Comparison of ENCODE assay signal across 8 cellular contexts in the genomic region with DNA sequence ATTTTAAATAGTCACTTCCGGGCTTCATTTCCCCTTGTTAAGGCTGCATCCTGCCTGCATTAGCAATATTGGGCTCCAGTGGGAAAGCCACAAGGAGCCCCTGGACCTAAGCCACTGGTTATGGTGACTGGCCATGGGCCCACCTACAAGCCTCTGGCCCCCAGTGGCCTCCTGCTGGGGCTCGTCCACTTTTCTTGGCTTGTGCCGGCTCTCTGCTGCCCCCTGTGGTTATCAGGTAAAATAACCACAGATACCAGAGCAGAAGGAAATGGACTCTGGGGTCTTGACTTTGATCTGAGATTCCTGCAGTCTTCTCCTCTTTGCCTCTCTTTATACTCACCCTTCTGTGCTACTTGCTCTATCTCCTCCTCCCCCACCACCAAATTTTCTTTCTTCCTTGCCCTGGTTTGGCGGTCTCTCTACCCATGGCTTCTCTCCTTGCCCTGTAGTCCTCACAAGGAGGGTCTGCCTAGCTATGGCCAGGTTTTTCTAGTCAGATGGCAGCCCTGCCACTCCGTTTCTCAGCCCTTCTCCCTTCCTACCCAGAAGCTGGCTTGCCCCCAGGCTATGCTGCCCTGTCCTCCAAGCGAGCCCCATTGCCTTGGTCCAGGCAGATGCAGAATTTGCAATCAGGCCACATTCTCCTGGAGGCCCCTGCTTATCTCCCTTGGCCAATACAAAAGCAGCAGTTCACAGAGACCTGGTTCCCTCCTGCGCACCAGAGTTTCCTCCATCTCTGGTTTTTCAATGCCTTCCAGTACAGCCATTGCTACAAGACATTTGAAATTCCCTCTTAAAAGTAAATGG.
DNase-seq lines count a peak whose midpoint lies in the region; ATAC-seq lines count a peak whose summit lies in the region.

No MANE protein-coding gene starts in this region.

- intact Hi-C loops in right cardiac atrium (cut with DNase I) = no loop called here

- H3K4me1 ChIP-seq in right cardiac atrium (ENCODE audit: control insufficient read depth, insufficient read depth, low read length) = peaks cover 7% of the 10 kb centered on the region

- H3K27ac ChIP-seq in right cardiac atrium (ENCODE audit: low read length) = no peak overlapping the region

- no peak overlapping the region for H3K4me3 ChIP-seq in right cardiac atrium (ENCODE audit: low read length)

- no peaks in the 10 kb centered on the region for H3K27me3 ChIP-seq in right cardiac atrium (ENCODE audit: control insufficient read depth, insufficient read depth)

- DNase-seq in NCI-H524 (lab: John Stamatoyannopoulos, UW) (peak; percentile 9 to 29), NCI-H524 treated with DMSO at 0.1 percent for 48 hours (lab: John Stamatoyannopoulos, UW) (no peak), LoVo (ENCODE audit: low spot score) (peak; percentile 25), right cardiac atrium (peak; percentile 47 to 71 (median 70)), medulla oblongata (ENCODE audit: extremely low spot score) (no peak), NCI-H2107 treated with DMSO at 0.1 percent for 48 hours (lab: John Stamatoyannopoulos, UW; ENCODE audit: unreplicated experiment) (no peak)
- DNase-seq in activated gamma-delta T cell treated with anti-CD3 and anti-CD28 coated beads, Interleukin-2, amount 50 U/mL, for 16 hours (ENCODE audit: low read depth) = peak; percentile 9
- DNase-seq in stimulated activated CD4-positive, alpha-beta T cell treated with anti-CD3 and anti-CD28 coated beads, Interleukin-4, amount 100 ng/mL, for 1 hour = peak; percentile 8

- ATAC-seq in right cardiac atrium = peak; percentile 20 to 39

- 57% methylated on average over 7 of the region's 7 CpGs for WGBS in right cardiac atrium

- H3K9me3 ChIP-seq in right cardiac atrium (ENCODE audit: control insufficient read depth, low read length) = no peaks in the 10 kb centered on the region

Comparison
In these comparisons a context has a peak if more than half of its experiments do, and no peak if none do; other contexts are left out.
1. DNase-seq: peak in NCI-H524 (2 of 2), LoVo (single experiment), activated gamma-delta T cell treated with anti-CD3 and anti-CD28 coated beads, Interleukin-2, amount 50 U/mL, for 16 hours (single experiment), right cardiac atrium (3 of 3) and stimulated activated CD4-positive, alpha-beta T cell treated with anti-CD3 and anti-CD28 coated beads, Interleukin-4, amount 100 ng/mL, for 1 hour (single experiment); none in NCI-H524 treated with DMSO at 0.1 percent for 48 hours (single experiment), medulla oblongata (single experiment) and NCI-H2107 treated with DMSO at 0.1 percent for 48 hours (single experiment).